Comparison of ENCODE assay signal across 1 cellular context in genomic region chr3:99633887-99634558, GRCh38.
TF ChIP-seq lines count a peak whose summit lies in the region.

No MANE protein-coding gene starts in this region.

TF ChIP-seq in H1, 55 proteins besides CTCF, POLR2A, EP300 and RAD21 (continued from another document):
- no peak for TF ChIP-seq SIN3A (conservative IDR thresholded peaks at IDR 0.05 in 1 of 2, IDR thresholded peaks at IDR 0.05 in 1 of 2; ENCODE audit: low read depth in 1 of 2, low read length in 2 of 2)
- no peak for TF ChIP-seq HDAC6 (IDR thresholded peaks at IDR 0.05; ENCODE audit: low read depth, low read length)
